In genomic region chr17:2204393-2204792, GRCh38 we compare ENCODE assay signal across 15 cellular contexts.
DNase-seq lines count a peak whose midpoint lies in the region; TF ChIP-seq lines count a peak whose summit lies in the region.
"Had no signal": no experiment of that assay in that cellular context is flagged by ENCODE, and none has a peak within 500 bp of the region (broad histone marks: within the 10 kb centered on the region; RNA-seq: fewer than 3 reads in every experiment).

No MANE protein-coding gene starts in this region.

- H3K9me3 ChIP-seq in Loucy (ENCODE audit: insufficient read depth, low read depth, low read length): no peaks in the 10 kb centered on the region
- H3K9me3 ChIP-seq: BLaER1 had no signal

- H3F3A ChIP-seq in Loucy (ENCODE audit: low read depth): no peaks in the 10 kb centered on the region

- DNase-seq in activated naive CD4-positive, alpha-beta T cell (lab: John Stamatoyannopoulos, UW): no peak
- DNase-seq in fibroblast of the aortic adventitia (ENCODE audit: low read depth): peak; percentile 49
- DNase-seq in HFFc6: no peak
- DNase-seq in type B pancreatic cell (ENCODE audit: extremely low spot score, unreplicated experiment): no peak
- DNase-seq in NCI-H446 treated with DMSO at 0.1 percent for 48 hours (lab: John Stamatoyannopoulos, UW): no peak
- DNase-seq: Calu3; CD4-positive, alpha-beta memory T cell; DMS79 treated with DMSO at 0.1 percent for 48 hours; GF-D8; H9 had no signal

- peak overlapping the region; percentile 17 for H3K27ac Mint-ChIP-seq in activated naive CD4-positive, alpha-beta T cell treated with anti-CD3 and anti-CD28 coated beads, Interleukin-2, amount 50 U/mL, for 24 hours
- H3K27ac Mint-ChIP-seq in HFFc6: no peak overlapping the region
- H3K27ac Mint-ChIP-seq in type B pancreatic cell: no peak overlapping the region
- H3K27ac Mint-ChIP-seq: H9, IgD-negative memory B cell had no signal

- peak overlapping the region; percentile 35 for H3K9ac ChIP-seq in Loucy (ENCODE audit: low read depth, low read length, poor library complexity, severe bottlenecking)
- H3K9ac ChIP-seq: BLaER1 had no signal

- H3K79me2 ChIP-seq in Loucy (ENCODE audit: insufficient read depth, low read length): peaks cover 61% of the 10 kb centered on the region; the same call in 1 of the 2 replicates

- no peaks in the 10 kb centered on the region for H3K9me3 Mint-ChIP-seq in activated naive CD4-positive, alpha-beta T cell treated with anti-CD3 and anti-CD28 coated beads, Interleukin-2, amount 50 U/mL, for 24 hours
- H3K9me3 Mint-ChIP-seq in HFFc6 (no peaks in the 10 kb centered on the region), type B pancreatic cell (no peaks in the 10 kb centered on the region)
- H3K9me3 Mint-ChIP-seq: CD14-positive monocyte; CD4-positive, alpha-beta memory T cell; H9; IgD-negative memory B cell had no signal

- peaks cover 36% of the 10 kb centered on the region for H3K4me1 Mint-ChIP-seq in activated naive CD4-positive, alpha-beta T cell treated with anti-CD3 and anti-CD28 coated beads, Interleukin-2, amount 50 U/mL, for 24 hours
- H3K4me1 Mint-ChIP-seq in HFFc6 (ENCODE audit: low read depth): peaks cover 5% of the 10 kb centered on the region; the same call in 1 of the 2 replicates
- peaks cover 8% of the 10 kb centered on the region for H3K4me1 Mint-ChIP-seq in type B pancreatic cell (ENCODE audit: unreplicated experiment)
- H3K4me1 Mint-ChIP-seq: CD14-positive monocyte, IgD-negative memory B cell had no signal

- H2AFZ ChIP-seq in Loucy (ENCODE audit: low read length): no peak overlapping the region

- H3K36me3 Mint-ChIP-seq in activated naive CD4-positive, alpha-beta T cell treated with anti-CD3 and anti-CD28 coated beads, Interleukin-2, amount 50 U/mL, for 24 hours: peaks cover 2% of the 10 kb centered on the region
- H3K36me3 Mint-ChIP-seq in HFFc6 (ENCODE audit: low read depth) (peaks cover 16% of the 10 kb centered on the region), type B pancreatic cell (peaks cover 12% of the 10 kb centered on the region)

- H3K4me3 Mint-ChIP-seq in activated naive CD4-positive, alpha-beta T cell treated with anti-CD3 and anti-CD28 coated beads, Interleukin-2, amount 50 U/mL, for 24 hours: no peak overlapping the region
- no peak overlapping the region for H3K4me3 Mint-ChIP-seq in HFFc6
- H3K4me3 Mint-ChIP-seq in type B pancreatic cell: no peak overlapping the region
- H3K4me3 Mint-ChIP-seq: CD14-positive monocyte; CD4-positive, alpha-beta memory T cell; H9; IgD-negative memory B cell had no signal

- no peaks in the 10 kb centered on the region for H3K27me3 Mint-ChIP-seq in activated naive CD4-positive, alpha-beta T cell treated with anti-CD3 and anti-CD28 coated beads, Interleukin-2, amount 50 U/mL, for 24 hours
- H3K27me3 Mint-ChIP-seq in HFFc6 (ENCODE audit: insufficient read depth) (no peaks in the 10 kb centered on the region), type B pancreatic cell (no peaks in the 10 kb centered on the region)
- H3K27me3 Mint-ChIP-seq: CD4-positive, alpha-beta memory T cell; IgD-negative memory B cell had no signal

- H3K36me3 ChIP-seq in Loucy (ENCODE audit: insufficient read depth, low read length): peaks cover 42% of the 10 kb centered on the region; the same call in 1 of the 2 replicates

- no peaks in the 10 kb centered on the region for H3K27me3 ChIP-seq in Loucy (ENCODE audit: insufficient read depth, low read length, poor library complexity, severe bottlenecking)
- H3K27me3 ChIP-seq: BLaER1 had no signal

- no peak overlapping the region for H3K4me2 ChIP-seq in Loucy (ENCODE audit: low read depth, low read length, poor library complexity, severe bottlenecking)
- H3K4me2 ChIP-seq: BLaER1 had no signal

- no peaks in the 10 kb centered on the region for H4K20me1 ChIP-seq in Loucy (ENCODE audit: insufficient read depth, low read length, poor library complexity, severe bottlenecking)

- H3K4me3 ChIP-seq in Loucy (ENCODE audit: low read length, poor library complexity, severe bottlenecking): no peak overlapping the region
- no peak overlapping the region for H3K4me3 ChIP-seq in fibroblast of the aortic adventitia (ENCODE audit: low read depth, low read length)
- H3K4me3 ChIP-seq: BLaER1 had no signal

- H3K4me1 ChIP-seq in Loucy (ENCODE audit: insufficient read depth, low read length, poor library complexity, severe bottlenecking): peaks cover 19% of the 10 kb centered on the region

- TF ChIP-seq CTCF in Loucy (conservative IDR thresholded peaks at IDR 0.05; ENCODE audit: low read length): no peak
- TF ChIP-seq CTCF in fibroblast of the aortic adventitia (IDR thresholded peaks at IDR 0.05; ENCODE audit: insufficient read depth, low read length): no peak
- no peak for TF ChIP-seq CTCF in HFFc6 (IDR thresholded peaks at IDR 0.05)
- TF ChIP-seq CTCF in type B pancreatic cell (conservative IDR thresholded peaks at IDR 0.05): no peak

- no peaks in the 10 kb centered on the region for H3K9me2 ChIP-seq in Loucy (replicated peaks; ENCODE audit: low read depth, low read length)
